In genomic region chr4:3443750-3444309, GRCh38 we compare ENCODE assay signal across 18 cellular contexts. TPM values are rescaled to one million over a fixed set of nuclear protein-coding genes. Genes with fewer than 3 reads are reported as not detected.
DNase-seq lines count a peak whose midpoint lies in the region; ATAC-seq, FAIRE-seq and TF ChIP-seq lines count a peak whose summit lies in the region.
"Had no signal": no experiment of that assay in that cellular context is flagged by ENCODE, and none has a peak within 500 bp of the region (broad histone marks: within the 10 kb centered on the region; RNA-seq: fewer than 3 reads in every experiment).

No MANE protein-coding gene starts in this region.

- no peak overlapping the region for H4K5ac ChIP-seq in IMR-90 (ENCODE audit: low read depth, low read length)

- no peak for TF ChIP-seq RAD21 in IMR-90 (IDR thresholded peaks at IDR 0.05; ENCODE audit: low read length)
- no peak for TF ChIP-seq RAD21 in K562 (CRISPR knock-in tag; conservative IDR thresholded peaks at IDR 0.05 in 1 of 2, IDR thresholded peaks at IDR 0.05 in 1 of 2)

- H3K4me2 ChIP-seq in IMR-90 (ENCODE audit: low read depth, low read length) (no peak overlapping the region), K562 (ENCODE audit: insufficient read depth, low read length) (no peak overlapping the region), neuronal stem cell (ENCODE audit: insufficient read depth, low read length, poor library complexity, severe bottlenecking) (no peak overlapping the region)
- H3K4me2 ChIP-seq: SK-N-SH, smooth muscle cell had no signal

- WGBS in IMR-90 (ENCODE audit: extremely low coverage in 2 of 2, insufficient read length in 1 of 2), 2 experiments = 73% methylated on average over 6 of the region's 17 CpGs; no CpG with 5 or more reads in 1 of the 2 experiments
- 21% methylated on average over 14 of the region's 17 CpGs for WGBS in K562 (ENCODE audit: insufficient coverage, low coverage, missing lambda C conversion rate)
- WGBS in neuronal stem cell (ENCODE audit: extremely low coverage in 2 of 2, insufficient read length in 2 of 2, insufficient replicate concordance in 1 of 2), 2 donors = no CpG with 5 or more reads among the region's 17 CpGs

- intact Hi-C loops in Right ventricle myocardium inferior (cut with DNase I) (loop anchor here (1.0 kb wide), 1 partner anchor 98 kb away; no protein-coding TSS in a partner anchor), left cardiac atrium (cut with DNase I) (loop anchor here in 1 of 2 donors (2.0 kb wide), 1 partner anchor 97 kb away; no protein-coding TSS in a partner anchor), IMR-90 (cut with micrococcal nuclease) (loop anchor here (1.0 to 5.0 kb wide), 2 partner anchors 98 to 337 kb away; no protein-coding TSS in a partner anchor), K562 (cut with micrococcal nuclease) (loop anchor here (1.0 to 5.0 kb wide), 5 partner anchors 97 to 397 kb away; no protein-coding TSS in a partner anchor)

- H2AFZ ChIP-seq in IMR-90 (replicated peaks; ENCODE audit: low read length, poor library complexity) = peak overlapping the region; percentile 16
- no peak overlapping the region for H2AFZ ChIP-seq in K562 (ENCODE audit: low read depth, low read length)
- H2AFZ ChIP-seq in neuronal stem cell (ENCODE audit: low read length) = no peak overlapping the region

- H3K79me2 ChIP-seq in K562 (ENCODE audit: control insufficient read depth, insufficient read depth, low read length) = no peaks in the 10 kb centered on the region

- H3K27me3 ChIP-seq in IMR-90 (ENCODE audit: control insufficient read depth, insufficient read depth, low read length) (no peaks in the 10 kb centered on the region), K562 (ENCODE audit: control insufficient read depth in 2 of 2, insufficient read depth in 2 of 2, low read length in 2 of 2) (no peaks in the 10 kb centered on the region; a peak in 2 of 5 replicates), neuronal stem cell (ENCODE audit: control insufficient read depth in 3 of 3, insufficient read depth in 3 of 3, low read depth in 1 of 3, low read length in 3 of 3) (no peaks in the 10 kb centered on the region), SJCRH30 (no peaks in the 10 kb centered on the region; the same call in 1 of the 2 replicates)
- H3K27me3 ChIP-seq: cardiac muscle cell had no signal

- no peak for TF ChIP-seq EP300 in K562 (IDR thresholded peaks at IDR 0.05; ENCODE audit: low read length)

- in situ Hi-C loops in IMR-90 (cut with MboI; ENCODE audit: low sequenced_read_pairs) = loop anchor here (5.0 kb wide), 1 partner anchor 97 kb away; no protein-coding TSS in a partner anchor
- in situ Hi-C loops in K562 (cut with MboI) = loop anchor here (5.0 kb wide), 1 partner anchor 337 kb away; no protein-coding TSS in a partner anchor

- H4K91ac ChIP-seq in IMR-90 (ENCODE audit: insufficient read depth, low read depth, low read length) (no peak overlapping the region), neuronal stem cell (ENCODE audit: low read depth, low read length, poor library complexity) (no peak overlapping the region)

- CTCF ChIA-PET in IMR-90 (lab: Yijun Ruan, JAX) = no interaction called here
- CTCF ChIA-PET in K562 (lab: Yijun Ruan, JAX; ENCODE audit: low intra/inter-chr PET ratio) = interaction anchor here (0.8 to 2.1 kb wide), 5 partner anchors 98 to 337 kb away, joined by 3 to 17 read pairs (median 13); no protein-coding TSS in a partner anchor

- H2BK20ac ChIP-seq in IMR-90 (ENCODE audit: low read depth, low read length) = no peak overlapping the region

- H3K56ac ChIP-seq in IMR-90 (ENCODE audit: extremely low read depth, insufficient read depth, low read length) = no peak overlapping the region

- no peaks in the 10 kb centered on the region for H3K36me3 ChIP-seq in IMR-90 (ENCODE audit: control insufficient read depth, insufficient read depth, low read length)
- H3K36me3 ChIP-seq in K562 (ENCODE audit: control insufficient read depth, insufficient read depth, low read length) = no peaks in the 10 kb centered on the region
- no peaks in the 10 kb centered on the region for H3K36me3 ChIP-seq in neuronal stem cell (replicated peaks in 1 of 2; ENCODE audit: control insufficient read depth in 2 of 2, insufficient read depth in 2 of 2, low read length in 2 of 2)
- no peaks in the 10 kb centered on the region for H3K36me3 ChIP-seq in SJCRH30
- H3K36me3 ChIP-seq: cardiac muscle cell had no signal

- H3K23ac ChIP-seq in IMR-90 (ENCODE audit: low read depth, low read length) = no peak overlapping the region
- H3K23ac ChIP-seq in neuronal stem cell (ENCODE audit: low read depth, low read length, poor library complexity) = no peak overlapping the region

- TF ChIP-seq POLR2A in IMR-90 (IDR thresholded peaks at IDR 0.05; ENCODE audit: low read depth, low read length) (no peak), K562 (conservative IDR thresholded peaks at IDR 0.05) (no peak)

- no TSS peak for BruUV-seq in IMR-90 (replicated peaks; lab: Mats Ljungman, UMichigan)
- no TSS peak for BruUV-seq in K562 (replicated peaks; lab: Mats Ljungman, UMichigan)

- no peaks in the 10 kb centered on the region for H3K9me3 ChIP-seq in IMR-90 (ENCODE audit: control insufficient read depth, insufficient read depth, low read length)
- no peaks in the 10 kb centered on the region for H3K9me3 ChIP-seq in K562 (replicated peaks; ENCODE audit: control insufficient read depth, insufficient read depth, low read depth, low read length)
- H3K9me3 ChIP-seq in neuronal stem cell (replicated peaks in 1 of 2; ENCODE audit: control insufficient read depth in 2 of 2, insufficient read depth in 1 of 2, low read depth in 1 of 2, low read length in 2 of 2) = peaks cover 0 to 2% of the 10 kb centered on the region in 2 donors
- no peaks in the 10 kb centered on the region for H3K9me3 ChIP-seq in SJCRH30 (replicated peaks)
- H3K9me3 ChIP-seq: SK-N-SH had no signal

- H2BK15ac ChIP-seq in IMR-90 (ENCODE audit: low read depth, low read length) = no peak overlapping the region
- peak overlapping the region; percentile 99 for H2BK15ac ChIP-seq in neuronal stem cell (ENCODE audit: low read length)

- POLR2A ChIA-PET in IMR-90 (lab: Charles Lee; ENCODE audit: unreplicated experiment) = no interaction called here
- POLR2A ChIA-PET in K562 (lab: Yijun Ruan, JAX) = interaction anchor here (0.6 kb wide), 3 partner anchors 230 to 347 kb away, joined by 3 to 4 read pairs (median 4); no protein-coding TSS in a partner anchor

- DNase-seq in Right ventricle myocardium inferior (ENCODE audit: missing footprints) = peak; percentile 50
- DNase-seq in left cardiac atrium = no peak
- no peak for DNase-seq in IMR-90
- no peak for DNase-seq in K562 (ENCODE audit: extremely low read depth in 1 of 4, low spot score in 3 of 4)
- no peak for DNase-seq in neuronal stem cell (ENCODE audit: low spot score)
- no peak for DNase-seq in SJCRH30
- DNase-seq in HK-2 (ENCODE audit: unreplicated experiment) = no peak
- no peak for DNase-seq in superior temporal gyrus (ENCODE audit: extremely low spot score)
- DNase-seq: HCEC 1CT; NK-92 treated with Interleukin-12 subunit alpha and Interleukin-12 subunit beta, amount 100 ng/mL, for 24 hours had no signal

- H2BK120ac ChIP-seq in IMR-90 (ENCODE audit: low read depth, low read length) (0 out of 2 replicates have a peak overlapping the region, but pooled peaks have one; percentile 4), neuronal stem cell (ENCODE audit: low read depth, low read length) (peak overlapping the region; percentile 72)

- H3K4me3 ChIP-seq in IMR-90 (ENCODE audit: insufficient read depth, low read depth, low read length) (no peak overlapping the region), K562 (no peak overlapping the region), neuronal stem cell (ENCODE audit: low read length in 2 of 2) (no peak overlapping the region), SJCRH30 (no peak overlapping the region)
- H3K4me3 ChIP-seq: cardiac muscle cell, smooth muscle cell had no signal

- peak overlapping the region; percentile 84 for H2BK12ac ChIP-seq in neuronal stem cell (ENCODE audit: low read length)

- peak overlapping the region; percentile 55 for H2AK9ac ChIP-seq in IMR-90 (replicated peaks; ENCODE audit: low read depth, low read length, poor library complexity)

- TF ChIP-seq CTCF in IMR-90 (conservative IDR thresholded peaks at IDR 0.05; ENCODE audit: low read depth, low read length) (no peak), K562 (IDR thresholded peaks at IDR 0.05 in 2 of 3, conservative IDR thresholded peaks at IDR 0.05 in 1 of 3; ENCODE audit: insufficient read depth in 2 of 3, low read depth in 1 of 3, low read length in 3 of 3) (peak in 1 of 3 experiments; percentile 4; a peak in 1 of 6 replicates)

- H3K14ac ChIP-seq in IMR-90 (replicated peaks; ENCODE audit: low read depth, low read length) = no peak overlapping the region
- H3K14ac ChIP-seq in neuronal stem cell (ENCODE audit: low read length) = no peak overlapping the region

- H2BK5ac ChIP-seq in IMR-90 (ENCODE audit: low read depth, low read length, poor library complexity, severe bottlenecking) (no peak overlapping the region), neuronal stem cell (ENCODE audit: low read length) (no peak overlapping the region)

- dilution Hi-C loops in IMR-90 (cut with HindIII; ENCODE audit: low sequenced_read_pairs, unreplicated experiment) = no loop called here

- no peak for ATAC-seq in Right ventricle myocardium inferior
- no peak for ATAC-seq in left cardiac atrium
- ATAC-seq in IMR-90 (ENCODE audit: low read depth) = no peak
- ATAC-seq in K562 = no peak; the same call in 2 of the 3 replicates

- H2AK5ac ChIP-seq in IMR-90 (ENCODE audit: low read depth, low read length) (peak overlapping the region; percentile 64; the same call in 1 of the 2 replicates), neuronal stem cell (ENCODE audit: low read depth, low read length) (peak overlapping the region; percentile 95)

- peaks cover 5% of the 10 kb centered on the region; the same call in 1 of the 2 replicates for H4K20me1 ChIP-seq in IMR-90 (ENCODE audit: insufficient read depth, low read length)
- 0 out of 2 replicates have a peak, but pooled peaks cover 3% of the 10 kb centered on the region for H4K20me1 ChIP-seq in K562 (replicated peaks; ENCODE audit: control insufficient read depth, insufficient read depth, low read length)

- no peak overlapping the region for H3K27ac ChIP-seq in IMR-90 (ENCODE audit: insufficient read depth, low read length)
- H3K27ac ChIP-seq in K562 (ENCODE audit: extremely low read depth, low read depth, low read length) = no peak overlapping the region
- H3K27ac ChIP-seq in neuronal stem cell (replicated peaks; ENCODE audit: low read length) = no peak overlapping the region
- no peak overlapping the region for H3K27ac ChIP-seq in SJCRH30
- H3K27ac ChIP-seq: cardiac muscle cell had no signal

- no peaks in the 10 kb centered on the region for H3K4me1 ChIP-seq in IMR-90 (ENCODE audit: control insufficient read depth, insufficient read depth, low read length)
- peaks cover 0 to 84% of the 10 kb centered on the region in 2 experiments; a peak in 2 of 5 replicates for H3K4me1 ChIP-seq in K562 (replicated peaks in 1 of 2; ENCODE audit: control insufficient read depth in 2 of 2, insufficient read depth in 2 of 2, low read length in 2 of 2)
- H3K4me1 ChIP-seq in neuronal stem cell (ENCODE audit: control insufficient read depth in 2 of 2, insufficient read depth in 1 of 2, low read depth in 1 of 2, low read length in 2 of 2) = no peaks in the 10 kb centered on the region
- peaks cover 13% of the 10 kb centered on the region for H3K4me1 ChIP-seq in SJCRH30

- no peak overlapping the region for H3K18ac ChIP-seq in IMR-90 (ENCODE audit: low read depth, low read length)
- peak overlapping the region; percentile 6 for H3K18ac ChIP-seq in neuronal stem cell (ENCODE audit: low read length)

- H3K4ac ChIP-seq in IMR-90 (ENCODE audit: low read depth, low read length) (no peak overlapping the region), neuronal stem cell (ENCODE audit: low read length) (peak overlapping the region; percentile 37)

- H3K9ac ChIP-seq in IMR-90 (ENCODE audit: low read depth, low read length) = no peak overlapping the region
- H3K9ac ChIP-seq in K562 (ENCODE audit: insufficient read depth in 1 of 2, low read depth in 2 of 2, low read length in 2 of 2) = no peak overlapping the region
- no peak overlapping the region for H3K9ac ChIP-seq in neuronal stem cell (ENCODE audit: low read depth, low read length, poor library complexity)
- H3K9ac ChIP-seq: SK-N-SH had no signal

- FAIRE-seq in K562 (lab: Jason Lieb, UNC) = no peak

- H4K8ac ChIP-seq in IMR-90 (ENCODE audit: low read depth in 2 of 2, low read length in 2 of 2) (no peak overlapping the region), neuronal stem cell (ENCODE audit: low read depth, low read length) (no peak overlapping the region)

- H3K79me1 ChIP-seq in IMR-90 (ENCODE audit: low read depth in 1 of 2, low read length in 2 of 2) (no peaks in the 10 kb centered on the region), neuronal stem cell (ENCODE audit: low read depth, low read length) (no peaks in the 10 kb centered on the region)

- H3K9me1 ChIP-seq in IMR-90 (ENCODE audit: insufficient read depth, low read length) (no peaks in the 10 kb centered on the region), K562 (ENCODE audit: control insufficient read depth, insufficient read depth, low read length) (no peaks in the 10 kb centered on the region)

RNA-seq across cellular contexts. Expression of gene HGFAC, which starts 2.1 kb away (rescaled TPM):
- total RNA-seq in Right ventricle myocardium inferior = 1.5 TPM
- total RNA-seq in left cardiac atrium = under 1 TPM; 0.34 to 0.38 TPM
- not detected in 2 replicates for total RNA-seq in IMR-90 (2012; rRNA removed)
- 0.05 and 0.23 TPM in 2 replicates for polyA plus RNA-seq in IMR-90 (2012; rRNA removed)
- 0.10 TPM in 1 of 2 replicates, not detected in the other for polyA plus RNA-seq in IMR-90 (2012; cell fraction: cytosol; rRNA removed)
- 1.0 and 3.0 TPM in 2 replicates for polyA plus RNA-seq in IMR-90 (2012; cell fraction: nucleus; rRNA removed; ENCODE audit: low replicate concordance)
- not detected in 2 replicates for total RNA-seq in K562 (2011; cell fraction: chromatin; rRNA removed; ENCODE audit: low replicate concordance)
- not detected in 2 replicates for total RNA-seq in K562 (2011; cell fraction: nucleolus; rRNA removed)
- not detected in 2 replicates for total RNA-seq in K562 (2011; cell fraction: nucleoplasm; rRNA removed)
- not detected in 2 replicates for total RNA-seq in K562 (2014; rRNA removed)
- not detected in 2 replicates for total RNA-seq in K562 (2014; rRNA removed; fragmentation: Illumina TruSeq; extraction: Trizol)
- not detected in 2 replicates for total RNA-seq in K562 (2015; rRNA removed; fragmentation: Illumina TruSeq; extraction: Trizol)
- total RNA-seq in K562 (2021) = 0.09 TPM in 1 of 2 replicates, not detected in the other
- polyA plus RNA-seq in K562 (2011; rRNA removed) = not detected in 2 replicates
- polyA plus RNA-seq in K562 (2011; cell fraction: cytosol; rRNA removed) = not detected in 2 replicates
- 0.15 and 0.53 TPM in 2 replicates for polyA plus RNA-seq in K562 (2011; cell fraction: nucleus; rRNA removed)
- not detected in 2 replicates for polyA plus RNA-seq in K562 (2012)
- not detected in 2 replicates for polyA plus RNA-seq in K562 (2014; fragmentation: Illumina TruSeq; extraction: Trizol)
- not detected for polyA plus RNA-seq in K562 (2014; fragmentation: Nextera tagmentation; extraction: Ambion mirVana)
- 0.13 TPM in 1 of 2 replicates, not detected in the other for polyA plus RNA-seq in K562 (2014; rRNA removed)
- not detected in 2 replicates for polyA minus RNA-seq in K562 (2011; rRNA and poly(A)+ RNA removed)
- polyA minus RNA-seq in K562 (2011; cell fraction: cytosol; rRNA and poly(A)+ RNA removed) = not detected in 2 replicates
- not detected in 2 replicates for polyA minus RNA-seq in K562 (2011; cell fraction: nucleus; rRNA and poly(A)+ RNA removed)
- polyA plus RNA-seq in neuronal stem cell (2013, experiment 1 of 2) = 0.59 TPM
- polyA plus RNA-seq in neuronal stem cell (2013, experiment 2 of 2) = 0.61 TPM
- total RNA-seq in SJCRH30 (2014; rRNA removed; shearing (Covaris generic)) = 0.12 and 0.63 TPM in 2 replicates
- total RNA-seq: Daoy, kidney epithelial cell, omental fat pad, T-helper 17 cell had no signal
- polyA plus RNA-seq: BJ, smooth muscle cell had no signal

RNA-seq across cellular contexts. Expression of gene DOK7, which starts 19.3 kb away (rescaled TPM):
- 35.5 TPM for total RNA-seq in Right ventricle myocardium inferior
- 10 to 100 TPM; 21.5 to 38.2 TPM for total RNA-seq in left cardiac atrium
- not detected in 2 replicates for total RNA-seq in IMR-90 (2012; rRNA removed)
- polyA plus RNA-seq in IMR-90 (2012; rRNA removed) = not detected in 2 replicates
- 0.01 TPM in 1 of 2 replicates, not detected in the other for polyA plus RNA-seq in IMR-90 (2012; cell fraction: cytosol; rRNA removed)
- polyA plus RNA-seq in IMR-90 (2012; cell fraction: nucleus; rRNA removed; ENCODE audit: low replicate concordance) = 0.10 and 0.12 TPM in 2 replicates
- total RNA-seq in K562 (2011; cell fraction: chromatin; rRNA removed; ENCODE audit: low replicate concordance) = not detected in 2 replicates
- total RNA-seq in K562 (2011; cell fraction: nucleolus; rRNA removed) = not detected in 2 replicates
- not detected in 2 replicates for total RNA-seq in K562 (2011; cell fraction: nucleoplasm; rRNA removed)
- not detected in 2 replicates for total RNA-seq in K562 (2014; rRNA removed)
- not detected in 2 replicates for total RNA-seq in K562 (2014; rRNA removed; fragmentation: Illumina TruSeq; extraction: Trizol)
- not detected in 2 replicates for total RNA-seq in K562 (2015; rRNA removed; fragmentation: Illumina TruSeq; extraction: Trizol)
- not detected in 2 replicates for total RNA-seq in K562 (2021)
- polyA plus RNA-seq in K562 (2011; rRNA removed) = not detected in 2 replicates
- not detected in 2 replicates for polyA plus RNA-seq in K562 (2011; cell fraction: cytosol; rRNA removed)
- not detected in 2 replicates for polyA plus RNA-seq in K562 (2011; cell fraction: nucleus; rRNA removed)
- polyA plus RNA-seq in K562 (2012) = not detected in 2 replicates
- not detected in 2 replicates for polyA plus RNA-seq in K562 (2014; fragmentation: Illumina TruSeq; extraction: Trizol)
- not detected for polyA plus RNA-seq in K562 (2014; fragmentation: Nextera tagmentation; extraction: Ambion mirVana)
- polyA plus RNA-seq in K562 (2014; rRNA removed) = not detected in 2 replicates
- not detected in 2 replicates for polyA minus RNA-seq in K562 (2011; rRNA and poly(A)+ RNA removed)
- polyA minus RNA-seq in K562 (2011; cell fraction: cytosol; rRNA and poly(A)+ RNA removed) = not detected in 2 replicates
- not detected in 2 replicates for polyA minus RNA-seq in K562 (2011; cell fraction: nucleus; rRNA and poly(A)+ RNA removed)
- 0.14 TPM for polyA plus RNA-seq in neuronal stem cell (2013, experiment 1 of 2)
- polyA plus RNA-seq in neuronal stem cell (2013, experiment 2 of 2) = 0.11 TPM
- 8.6 and 9.6 TPM in 2 replicates for total RNA-seq in SJCRH30 (2014; rRNA removed; shearing (Covaris generic))
- total RNA-seq: omental fat pad, smooth muscle cell, T-helper 17 cell had no signal
- polyA plus RNA-seq: BJ, SK-N-SH, smooth muscle cell had no signal
